Comparison of ENCODE assay signal across 20 cellular contexts in genomic region chr2:103183061-103183460, GRCh38.
DNase-seq lines count a peak whose midpoint lies in the region; ATAC-seq and TF ChIP-seq lines count a peak whose summit lies in the region.
"Had no signal": no experiment of that assay in that cellular context is flagged by ENCODE, and none has a peak within 500 bp of the region (broad histone marks: within the 10 kb centered on the region; RNA-seq: fewer than 3 reads in every experiment).

No MANE protein-coding gene starts in this region.

- no TSS peak for BruUV-seq in PC-9 (replicated peaks; lab: Mats Ljungman, UMichigan)

- H3K4me1 Mint-ChIP-seq in H9 (peaks cover 0 to 9% of the 10 kb centered on the region in 2 experiments; a peak in 1 of 4 replicates), nephron progenitor cell (no peaks in the 10 kb centered on the region)
- no peaks in the 10 kb centered on the region for H3K4me1 Mint-ChIP-seq in activated CD4-positive, alpha-beta memory T cell treated with anti-CD3 and anti-CD28 coated beads, Interleukin-2, amount 10 ng/mL, durations not matched to agents 7 days and 5 days

- no peaks in the 10 kb centered on the region for H3F3A ChIP-seq in PC-9 (ENCODE audit: insufficient read depth, low read depth)

- no peaks in the 10 kb centered on the region for H4K20me1 ChIP-seq in H9 (ENCODE audit: control insufficient read depth, insufficient read depth, insufficient read length)
- no peaks in the 10 kb centered on the region for H4K20me1 ChIP-seq in PC-9 (ENCODE audit: insufficient read depth)
- H4K20me1 ChIP-seq: BLaER1 treated with 17β-estradiol and CSF1 and Interleukin-3, amounts not matched to agents 10 nM and 100 nM had no signal

- H4K91ac ChIP-seq in H9 (ENCODE audit: insufficient read length, low read depth, low read length): no peak overlapping the region

- H3K27ac Mint-ChIP-seq in H9 (no peak overlapping the region), nephron progenitor cell (no peak overlapping the region)
- no peak overlapping the region for H3K27ac Mint-ChIP-seq in activated CD4-positive, alpha-beta memory T cell treated with anti-CD3 and anti-CD28 coated beads, Interleukin-2, amount 10 ng/mL, durations not matched to agents 7 days and 5 days

- no peak overlapping the region for H3K56ac ChIP-seq in H9 (ENCODE audit: insufficient read length, low read depth, low read length)

- H2BK12ac ChIP-seq in H9 (ENCODE audit: insufficient read length, low read depth, low read length): no peak overlapping the region

- no peaks in the 10 kb centered on the region for H3K36me3 ChIP-seq in PC-9 (ENCODE audit: low read depth)
- H3K36me3 ChIP-seq: BLaER1 treated with 17β-estradiol and CSF1 and Interleukin-3, amounts not matched to agents 10 nM and 100 nM; Peyer's patch had no signal

- H3T11ph ChIP-seq in H9 (ENCODE audit: low read length): no peak overlapping the region

- no peak overlapping the region for H3K14ac ChIP-seq in H9 (ENCODE audit: insufficient read depth, low read length)

- H3K79me2 ChIP-seq in H9 (ENCODE audit: insufficient read depth, low read length) (no peaks in the 10 kb centered on the region), PC-9 (ENCODE audit: low read depth) (no peaks in the 10 kb centered on the region)

- no peaks in the 10 kb centered on the region for H3K4me1 ChIP-seq in H9 (ENCODE audit: insufficient read depth, low read length)
- no peaks in the 10 kb centered on the region for H3K4me1 ChIP-seq in PC-9 (replicated peaks; ENCODE audit: insufficient read depth)
- H3K4me1 ChIP-seq: BLaER1 treated with 17β-estradiol and CSF1 and Interleukin-3, amounts not matched to agents 10 nM and 100 nM; Peyer's patch had no signal

- H4K5ac ChIP-seq in H9 (ENCODE audit: insufficient read length, low read depth, low read length): no peak overlapping the region

- H3K36me3 Mint-ChIP-seq in H9 (ENCODE audit: insufficient read depth in 1 of 3, low read depth in 3 of 3) (peaks cover 0 to 3% (median 2%) of the 10 kb centered on the region in 3 experiments; a peak in 3 of 7 replicates), nephron progenitor cell (ENCODE audit: low read depth) (no peaks in the 10 kb centered on the region)
- H3K36me3 Mint-ChIP-seq in activated CD4-positive, alpha-beta memory T cell treated with anti-CD3 and anti-CD28 coated beads, Interleukin-2, amount 10 ng/mL, durations not matched to agents 7 days and 5 days (ENCODE audit: low read depth): no peaks in the 10 kb centered on the region

- DNase-seq in H9 (no peak), PC-9 (no peak), nephron progenitor cell (no peak), NOMO-1 (lab: John Stamatoyannopoulos, UW; ENCODE audit: unreplicated experiment in 2 of 2) (no peak), NOMO-1 treated with dmso at 0.1 percent for 144 hours (lab: John Stamatoyannopoulos, UW; ENCODE audit: unreplicated experiment) (no peak)
- no peak for DNase-seq in activated CD4-positive, alpha-beta memory T cell treated with anti-CD3 and anti-CD28 coated beads, Interleukin-2, amount 10 ng/mL, durations not matched to agents 7 days and 5 days
- DNase-seq: GF-D8, GOT3, NCI-H1694, NCI-H2081 treated with DMSO at 0.1 percent for 48 hours, NCI-H510A, NCI-H748 treated with DMSO at 0.1 percent for 48 hours, Peyer's patch, Right ventricle myocardium superior, T-helper 1 cell had no signal

- no peak for ATAC-seq in GM19467 (IDR thresholded peaks at IDR 0.05; ENCODE audit: unreplicated experiment)
- ATAC-seq: GM12878 had no signal

- H2AFZ ChIP-seq in H9 (ENCODE audit: low read length) (no peak overlapping the region), PC-9 (no peak overlapping the region)

- H3K9me3 ChIP-seq in H9 (ENCODE audit: control insufficient read depth, low read depth, low read length) (no peaks in the 10 kb centered on the region), PC-9 (ENCODE audit: insufficient read depth, low read depth) (no peaks in the 10 kb centered on the region)
- H3K9me3 ChIP-seq: Peyer's patch had no signal

- H2AK5ac ChIP-seq in H9 (ENCODE audit: insufficient read length, low read length): no peak overlapping the region

- H3K23ac ChIP-seq in H9 (ENCODE audit: insufficient read length, low read depth, low read length): no peak overlapping the region

- H2BK20ac ChIP-seq in H9 (ENCODE audit: low read depth, low read length, poor library complexity, severe bottlenecking): no peak overlapping the region

- H3K9me2 ChIP-seq in PC-9 (ENCODE audit: insufficient read depth): no peaks in the 10 kb centered on the region

- no peak overlapping the region for H2BK15ac ChIP-seq in H9 (ENCODE audit: low read depth, low read length)

- no peak overlapping the region for H2BK120ac ChIP-seq in H9 (ENCODE audit: low read depth, low read length, poor library complexity, severe bottlenecking)

- H3K4me3 ChIP-seq in PC-9: no peak overlapping the region
- H3K4me3 ChIP-seq: BLaER1 treated with 17β-estradiol and CSF1 and Interleukin-3, amounts not matched to agents 10 nM and 100 nM; GM12878; Peyer's patch; SK-N-MC had no signal

- POLR2A ChIA-PET in PC-9 (lab: Charles Lee; ENCODE audit: unreplicated experiment): no interaction called here
- POLR2A ChIA-PET in activated CD4-positive, alpha-beta memory T cell treated with anti-CD3 and anti-CD28 coated beads, Interleukin-2, amount 10 ng/mL, durations not matched to agents 7 days and 5 days (lab: Charles Lee): no interaction called here

- no peaks in the 10 kb centered on the region for H3K79me1 ChIP-seq in H9 (ENCODE audit: insufficient read depth, low read depth, low read length, poor library complexity, severe bottlenecking)

- H3K23me2 ChIP-seq in H9 (ENCODE audit: insufficient read length, low read depth, low read length, poor library complexity, severe bottlenecking): no peaks in the 10 kb centered on the region

- TF ChIP-seq CTCF in C4-2B (conservative IDR thresholded peaks at IDR 0.05) (peak; percentile 24), H9 (conservative IDR thresholded peaks at IDR 0.05) (peak; percentile 28; the same call in 1 of the 3 replicates), PC-9 (conservative IDR thresholded peaks at IDR 0.05) (peak; percentile 56), nephron progenitor cell (IDR thresholded peaks at IDR 0.05) (peak; percentile 18)

- H3K4me3 Mint-ChIP-seq in H9: no peak overlapping the region
- H3K4me3 Mint-ChIP-seq in nephron progenitor cell: no peak overlapping the region
- no peak overlapping the region for H3K4me3 Mint-ChIP-seq in activated CD4-positive, alpha-beta memory T cell treated with anti-CD3 and anti-CD28 coated beads, Interleukin-2, amount 10 ng/mL, durations not matched to agents 7 days and 5 days

- H4K8ac ChIP-seq in H9 (replicated peaks; ENCODE audit: insufficient read length, low read depth, low read length): no peak overlapping the region

- H3K4ac ChIP-seq in H9 (ENCODE audit: low read depth, low read length): no peak overlapping the region

- CTCF ChIA-PET in PC-9 (lab: Charles Lee): no interaction called here
- CTCF ChIA-PET in activated CD4-positive, alpha-beta memory T cell treated with anti-CD3 and anti-CD28 coated beads, Interleukin-2, amount 10 ng/mL, durations not matched to agents 7 days and 5 days (lab: Charles Lee): no interaction called here

- H3K18ac ChIP-seq in H9 (ENCODE audit: insufficient read length, low read depth, low read length): no peak overlapping the region

- no CpG with 5 or more reads among the region's 1 CpG for WGBS in H9 (ENCODE audit: extremely low coverage, insufficient read length, low lambda C conversion rate)

- H3K27me3 Mint-ChIP-seq in H9 (ENCODE audit: low read depth) (no peaks in the 10 kb centered on the region), nephron progenitor cell (ENCODE audit: low read depth, poor library complexity) (peaks cover 6% of the 10 kb centered on the region)
- H3K27me3 Mint-ChIP-seq in activated CD4-positive, alpha-beta memory T cell treated with anti-CD3 and anti-CD28 coated beads, Interleukin-2, amount 10 ng/mL, durations not matched to agents 7 days and 5 days: no peaks in the 10 kb centered on the region

- H2BK5ac ChIP-seq in H9 (ENCODE audit: insufficient read length, low read length): no peak overlapping the region

- H3K27me3 ChIP-seq in H9 (ENCODE audit: insufficient read depth, low read length) (no peaks in the 10 kb centered on the region), PC-9 (ENCODE audit: insufficient read depth, low read depth) (peaks cover 8% of the 10 kb centered on the region; the same call in 1 of the 2 replicates)
- H3K27me3 ChIP-seq: BLaER1 treated with 17β-estradiol and CSF1 and Interleukin-3, amounts not matched to agents 10 nM and 100 nM; Peyer's patch had no signal

- H3K4me2 ChIP-seq in H9 (ENCODE audit: insufficient read depth, insufficient read length, low read length) (no peak overlapping the region), PC-9 (no peak overlapping the region)
- H3K4me2 ChIP-seq: BLaER1 treated with 17β-estradiol and CSF1 and Interleukin-3, amounts not matched to agents 10 nM and 100 nM had no signal

- H3K27ac ChIP-seq in C4-2B (no peak overlapping the region), H9 (ENCODE audit: insufficient read length, low read depth, low read length) (no peak overlapping the region), PC-9 (no peak overlapping the region)
- H3K27ac ChIP-seq: BLaER1 treated with 17β-estradiol and CSF1 and Interleukin-3, amounts not matched to agents 10 nM and 100 nM; Peyer's patch; SK-N-MC had no signal

- no peak overlapping the region for H3K9ac ChIP-seq in H9 (ENCODE audit: extremely low read depth, insufficient read length, low read length)
- H3K9ac ChIP-seq: BLaER1 treated with 17β-estradiol and CSF1 and Interleukin-3, amounts not matched to agents 10 nM and 100 nM had no signal

- H3K9me3 Mint-ChIP-seq in H9 (peaks cover 6 to 10% of the 10 kb centered on the region in 2 experiments; a peak in 4 of 5 replicates), nephron progenitor cell (peaks cover 9% of the 10 kb centered on the region)
- no peaks in the 10 kb centered on the region for H3K9me3 Mint-ChIP-seq in activated CD4-positive, alpha-beta memory T cell treated with anti-CD3 and anti-CD28 coated beads, Interleukin-2, amount 10 ng/mL, durations not matched to agents 7 days and 5 days

- intact Hi-C loops in PC-9 (cut with micrococcal nuclease; ENCODE audit: unreplicated experiment): no loop called here
